ENCODE assay signal across 1 cellular context in the genomic region with DNA sequence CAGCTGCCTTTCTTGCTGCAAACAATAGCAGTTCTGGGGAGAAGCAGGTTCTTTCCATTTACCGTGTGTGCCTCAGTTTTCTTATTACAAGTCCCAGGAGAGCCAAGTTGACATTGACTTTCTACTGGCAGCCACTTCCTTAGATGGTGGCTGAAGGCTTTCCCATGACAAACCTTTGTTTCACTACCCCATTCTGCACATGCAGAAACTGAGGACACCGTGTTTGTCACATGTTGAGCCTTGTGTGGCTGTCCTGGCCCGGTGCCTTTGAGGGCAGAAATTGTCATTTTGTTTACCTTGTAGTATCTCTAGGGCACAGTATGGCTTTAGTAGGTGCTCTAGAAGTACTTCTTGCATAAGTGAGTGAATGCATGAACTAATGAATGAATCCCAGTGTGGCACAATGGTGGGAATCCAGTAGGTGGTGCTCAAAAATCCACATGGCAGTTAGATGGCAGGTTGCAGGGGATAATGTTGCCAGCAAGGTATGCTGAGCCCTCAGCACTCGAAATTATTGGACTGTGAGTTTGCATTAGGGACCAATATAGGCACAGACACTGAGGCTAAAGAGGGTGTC.
TF ChIP-seq lines count a peak whose summit lies in the region.

No MANE protein-coding gene starts in this region.

TF ChIP-seq in GM12878, 131 proteins besides CTCF, POLR2A, EP300 and RAD21 (continued from another document and continues in another):
- TF ChIP-seq MEF2A (IDR thresholded peaks at IDR 0.05; ENCODE audit: insufficient read depth, low read depth, low read length) = no peak
- TF ChIP-seq, protein P1, sequence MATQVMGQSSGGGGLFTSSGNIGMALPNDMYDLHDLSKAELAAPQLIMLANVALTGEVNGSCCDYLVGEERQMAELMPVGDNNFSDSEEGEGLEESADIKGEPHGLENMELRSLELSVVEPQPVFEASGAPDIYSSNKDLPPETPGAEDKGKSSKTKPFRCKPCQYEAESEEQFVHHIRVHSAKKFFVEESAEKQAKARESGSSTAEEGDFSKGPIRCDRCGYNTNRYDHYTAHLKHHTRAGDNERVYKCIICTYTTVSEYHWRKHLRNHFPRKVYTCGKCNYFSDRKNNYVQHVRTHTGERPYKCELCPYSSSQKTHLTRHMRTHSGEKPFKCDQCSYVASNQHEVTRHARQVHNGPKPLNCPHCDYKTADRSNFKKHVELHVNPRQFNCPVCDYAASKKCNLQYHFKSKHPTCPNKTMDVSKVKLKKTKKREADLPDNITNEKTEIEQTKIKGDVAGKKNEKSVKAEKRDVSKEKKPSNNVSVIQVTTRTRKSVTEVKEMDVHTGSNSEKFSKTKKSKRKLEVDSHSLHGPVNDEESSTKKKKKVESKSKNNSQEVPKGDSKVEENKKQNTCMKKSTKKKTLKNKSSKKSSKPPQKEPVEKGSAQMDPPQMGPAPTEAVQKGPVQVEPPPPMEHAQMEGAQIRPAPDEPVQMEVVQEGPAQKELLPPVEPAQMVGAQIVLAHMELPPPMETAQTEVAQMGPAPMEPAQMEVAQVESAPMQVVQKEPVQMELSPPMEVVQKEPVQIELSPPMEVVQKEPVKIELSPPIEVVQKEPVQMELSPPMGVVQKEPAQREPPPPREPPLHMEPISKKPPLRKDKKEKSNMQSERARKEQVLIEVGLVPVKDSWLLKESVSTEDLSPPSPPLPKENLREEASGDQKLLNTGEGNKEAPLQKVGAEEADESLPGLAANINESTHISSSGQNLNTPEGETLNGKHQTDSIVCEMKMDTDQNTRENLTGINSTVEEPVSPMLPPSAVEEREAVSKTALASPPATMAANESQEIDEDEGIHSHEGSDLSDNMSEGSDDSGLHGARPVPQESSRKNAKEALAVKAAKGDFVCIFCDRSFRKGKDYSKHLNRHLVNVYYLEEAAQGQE (IDR thresholded peaks at IDR 0.05; ENCODE audit: low read depth, low read length) = no peak
- TF ChIP-seq, protein P2, sequence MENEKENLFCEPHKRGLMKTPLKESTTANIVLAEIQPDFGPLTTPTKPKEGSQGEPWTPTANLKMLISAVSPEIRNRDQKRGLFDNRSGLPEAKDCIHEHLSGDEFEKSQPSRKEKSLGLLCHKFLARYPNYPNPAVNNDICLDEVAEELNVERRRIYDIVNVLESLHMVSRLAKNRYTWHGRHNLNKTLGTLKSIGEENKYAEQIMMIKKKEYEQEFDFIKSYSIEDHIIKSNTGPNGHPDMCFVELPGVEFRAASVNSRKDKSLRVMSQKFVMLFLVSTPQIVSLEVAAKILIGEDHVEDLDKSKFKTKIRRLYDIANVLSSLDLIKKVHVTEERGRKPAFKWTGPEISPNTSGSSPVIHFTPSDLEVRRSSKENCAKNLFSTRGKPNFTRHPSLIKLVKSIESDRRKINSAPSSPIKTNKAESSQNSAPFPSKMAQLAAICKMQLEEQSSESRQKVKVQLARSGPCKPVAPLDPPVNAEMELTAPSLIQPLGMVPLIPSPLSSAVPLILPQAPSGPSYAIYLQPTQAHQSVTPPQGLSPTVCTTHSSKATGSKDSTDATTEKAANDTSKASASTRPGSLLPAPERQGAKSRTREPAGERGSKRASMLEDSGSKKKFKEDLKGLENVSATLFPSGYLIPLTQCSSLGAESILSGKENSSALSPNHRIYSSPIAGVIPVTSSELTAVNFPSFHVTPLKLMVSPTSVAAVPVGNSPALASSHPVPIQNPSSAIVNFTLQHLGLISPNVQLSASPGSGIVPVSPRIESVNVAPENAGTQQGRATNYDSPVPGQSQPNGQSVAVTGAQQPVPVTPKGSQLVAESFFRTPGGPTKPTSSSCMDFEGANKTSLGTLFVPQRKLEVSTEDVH (IDR thresholded peaks at IDR 0.05; ENCODE audit: low read depth, partially characterized antibody) = no peak
- no peak for TF ChIP-seq SRF (IDR thresholded peaks at IDR 0.05; ENCODE audit: low read depth in 2 of 2, low read length in 2 of 2)
- TF ChIP-seq, protein P3, sequence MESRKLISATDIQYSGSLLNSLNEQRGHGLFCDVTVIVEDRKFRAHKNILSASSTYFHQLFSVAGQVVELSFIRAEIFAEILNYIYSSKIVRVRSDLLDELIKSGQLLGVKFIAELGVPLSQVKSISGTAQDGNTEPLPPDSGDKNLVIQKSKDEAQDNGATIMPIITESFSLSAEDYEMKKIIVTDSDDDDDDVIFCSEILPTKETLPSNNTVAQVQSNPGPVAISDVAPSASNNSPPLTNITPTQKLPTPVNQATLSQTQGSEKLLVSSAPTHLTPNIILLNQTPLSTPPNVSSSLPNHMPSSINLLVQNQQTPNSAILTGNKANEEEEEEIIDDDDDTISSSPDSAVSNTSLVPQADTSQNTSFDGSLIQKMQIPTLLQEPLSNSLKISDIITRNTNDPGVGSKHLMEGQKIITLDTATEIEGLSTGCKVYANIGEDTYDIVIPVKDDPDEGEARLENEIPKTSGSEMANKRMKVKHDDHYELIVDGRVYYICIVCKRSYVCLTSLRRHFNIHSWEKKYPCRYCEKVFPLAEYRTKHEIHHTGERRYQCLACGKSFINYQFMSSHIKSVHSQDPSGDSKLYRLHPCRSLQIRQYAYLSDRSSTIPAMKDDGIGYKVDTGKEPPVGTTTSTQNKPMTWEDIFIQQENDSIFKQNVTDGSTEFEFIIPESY (IDR thresholded peaks at IDR 0.05) = no peak
- TF ChIP-seq CHD4 (IDR thresholded peaks at IDR 0.05) = no peak
- peak; percentile 57 for TF ChIP-seq MEF2B (IDR thresholded peaks at IDR 0.05; ENCODE audit: partially characterized antibody, poor library complexity, severe bottlenecking)
- no peak for TF ChIP-seq SUPT20H (IDR thresholded peaks at IDR 0.05; ENCODE audit: borderline replicate concordance, control insufficient read depth, low read depth, low read length)
- TF ChIP-seq TCF12 (IDR thresholded peaks at IDR 0.05; ENCODE audit: low read depth, low read length) = no peak
- TF ChIP-seq ATF7 (IDR thresholded peaks at IDR 0.05; ENCODE audit: low read depth) = peak; percentile 67; the same call in 1 of the 2 replicates
- no peak for TF ChIP-seq TAF1 (IDR thresholded peaks at IDR 0.05; ENCODE audit: borderline replicate concordance, low read depth, low read length)
- TF ChIP-seq FOS (IDR thresholded peaks at IDR 0.05; ENCODE audit: borderline replicate concordance, extremely low read depth, insufficient read length) = no peak
- TF ChIP-seq BHLHE40 (IDR thresholded peaks at IDR 0.05; ENCODE audit: borderline replicate concordance in 1 of 2, low read depth in 2 of 2, low read length in 1 of 2) = peak; percentile 40 to 89; a peak in 3 of 4 replicates
- no peak for TF ChIP-seq NRF1 (conservative IDR thresholded peaks at IDR 0.05; ENCODE audit: low read depth, low read length)
- TF ChIP-seq ZNF217 (IDR thresholded peaks at IDR 0.05) = no peak
- no peak for TF ChIP-seq BACH1 (IDR thresholded peaks at IDR 0.05; ENCODE audit: borderline replicate concordance)
- TF ChIP-seq ETV6 (conservative IDR thresholded peaks at IDR 0.05 in 1 of 2, IDR thresholded peaks at IDR 0.05 in 1 of 2; ENCODE audit: borderline replicate concordance in 1 of 2, low read depth in 1 of 2) = no peak
- no peak for TF ChIP-seq POU2F2 (IDR thresholded peaks at IDR 0.05; ENCODE audit: borderline replicate concordance, low read depth, low read length)
- TF ChIP-seq, protein P4, sequence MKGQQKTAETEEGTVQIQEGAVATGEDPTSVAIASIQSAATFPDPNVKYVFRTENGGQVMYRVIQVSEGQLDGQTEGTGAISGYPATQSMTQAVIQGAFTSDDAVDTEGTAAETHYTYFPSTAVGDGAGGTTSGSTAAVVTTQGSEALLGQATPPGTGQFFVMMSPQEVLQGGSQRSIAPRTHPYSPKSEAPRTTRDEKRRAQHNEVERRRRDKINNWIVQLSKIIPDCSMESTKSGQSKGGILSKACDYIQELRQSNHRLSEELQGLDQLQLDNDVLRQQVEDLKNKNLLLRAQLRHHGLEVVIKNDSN (IDR thresholded peaks at IDR 0.05; ENCODE audit: borderline replicate concordance, extremely low read length, insufficient read depth, low read depth, low read length) = no peak
- no peak for TF ChIP-seq EZH2 (IDR thresholded peaks at IDR 0.05; ENCODE audit: borderline replicate concordance, control insufficient read depth, low read depth, low read length)
- TF ChIP-seq, protein P5, sequence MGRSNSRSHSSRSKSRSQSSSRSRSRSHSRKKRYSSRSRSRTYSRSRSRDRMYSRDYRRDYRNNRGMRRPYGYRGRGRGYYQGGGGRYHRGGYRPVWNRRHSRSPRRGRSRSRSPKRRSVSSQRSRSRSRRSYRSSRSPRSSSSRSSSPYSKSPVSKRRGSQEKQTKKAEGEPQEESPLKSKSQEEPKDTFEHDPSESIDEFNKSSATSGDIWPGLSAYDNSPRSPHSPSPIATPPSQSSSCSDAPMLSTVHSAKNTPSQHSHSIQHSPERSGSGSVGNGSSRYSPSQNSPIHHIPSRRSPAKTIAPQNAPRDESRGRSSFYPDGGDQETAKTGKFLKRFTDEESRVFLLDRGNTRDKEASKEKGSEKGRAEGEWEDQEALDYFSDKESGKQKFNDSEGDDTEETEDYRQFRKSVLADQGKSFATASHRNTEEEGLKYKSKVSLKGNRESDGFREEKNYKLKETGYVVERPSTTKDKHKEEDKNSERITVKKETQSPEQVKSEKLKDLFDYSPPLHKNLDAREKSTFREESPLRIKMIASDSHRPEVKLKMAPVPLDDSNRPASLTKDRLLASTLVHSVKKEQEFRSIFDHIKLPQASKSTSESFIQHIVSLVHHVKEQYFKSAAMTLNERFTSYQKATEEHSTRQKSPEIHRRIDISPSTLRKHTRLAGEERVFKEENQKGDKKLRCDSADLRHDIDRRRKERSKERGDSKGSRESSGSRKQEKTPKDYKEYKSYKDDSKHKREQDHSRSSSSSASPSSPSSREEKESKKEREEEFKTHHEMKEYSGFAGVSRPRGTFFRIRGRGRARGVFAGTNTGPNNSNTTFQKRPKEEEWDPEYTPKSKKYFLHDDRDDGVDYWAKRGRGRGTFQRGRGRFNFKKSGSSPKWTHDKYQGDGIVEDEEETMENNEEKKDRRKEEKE (IDR thresholded peaks at IDR 0.05) = no peak
- no peak for TF ChIP-seq DPF2 (IDR thresholded peaks at IDR 0.05)
- TF ChIP-seq ZSCAN29 (IDR thresholded peaks at IDR 0.05) = no peak
- no peak for TF ChIP-seq JUNB (IDR thresholded peaks at IDR 0.05)
- TF ChIP-seq, protein P6, sequence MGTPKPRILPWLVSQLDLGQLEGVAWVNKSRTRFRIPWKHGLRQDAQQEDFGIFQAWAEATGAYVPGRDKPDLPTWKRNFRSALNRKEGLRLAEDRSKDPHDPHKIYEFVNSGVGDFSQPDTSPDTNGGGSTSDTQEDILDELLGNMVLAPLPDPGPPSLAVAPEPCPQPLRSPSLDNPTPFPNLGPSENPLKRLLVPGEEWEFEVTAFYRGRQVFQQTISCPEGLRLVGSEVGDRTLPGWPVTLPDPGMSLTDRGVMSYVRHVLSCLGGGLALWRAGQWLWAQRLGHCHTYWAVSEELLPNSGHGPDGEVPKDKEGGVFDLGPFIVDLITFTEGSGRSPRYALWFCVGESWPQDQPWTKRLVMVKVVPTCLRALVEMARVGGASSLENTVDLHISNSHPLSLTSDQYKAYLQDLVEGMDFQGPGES (IDR thresholded peaks at IDR 0.05) = no peak
- TF ChIP-seq MYC (IDR thresholded peaks at IDR 0.05; ENCODE audit: insufficient read depth, insufficient read length, insufficient replicate concordance, low read length, severe bottlenecking) = no peak
- TF ChIP-seq, protein P7, sequence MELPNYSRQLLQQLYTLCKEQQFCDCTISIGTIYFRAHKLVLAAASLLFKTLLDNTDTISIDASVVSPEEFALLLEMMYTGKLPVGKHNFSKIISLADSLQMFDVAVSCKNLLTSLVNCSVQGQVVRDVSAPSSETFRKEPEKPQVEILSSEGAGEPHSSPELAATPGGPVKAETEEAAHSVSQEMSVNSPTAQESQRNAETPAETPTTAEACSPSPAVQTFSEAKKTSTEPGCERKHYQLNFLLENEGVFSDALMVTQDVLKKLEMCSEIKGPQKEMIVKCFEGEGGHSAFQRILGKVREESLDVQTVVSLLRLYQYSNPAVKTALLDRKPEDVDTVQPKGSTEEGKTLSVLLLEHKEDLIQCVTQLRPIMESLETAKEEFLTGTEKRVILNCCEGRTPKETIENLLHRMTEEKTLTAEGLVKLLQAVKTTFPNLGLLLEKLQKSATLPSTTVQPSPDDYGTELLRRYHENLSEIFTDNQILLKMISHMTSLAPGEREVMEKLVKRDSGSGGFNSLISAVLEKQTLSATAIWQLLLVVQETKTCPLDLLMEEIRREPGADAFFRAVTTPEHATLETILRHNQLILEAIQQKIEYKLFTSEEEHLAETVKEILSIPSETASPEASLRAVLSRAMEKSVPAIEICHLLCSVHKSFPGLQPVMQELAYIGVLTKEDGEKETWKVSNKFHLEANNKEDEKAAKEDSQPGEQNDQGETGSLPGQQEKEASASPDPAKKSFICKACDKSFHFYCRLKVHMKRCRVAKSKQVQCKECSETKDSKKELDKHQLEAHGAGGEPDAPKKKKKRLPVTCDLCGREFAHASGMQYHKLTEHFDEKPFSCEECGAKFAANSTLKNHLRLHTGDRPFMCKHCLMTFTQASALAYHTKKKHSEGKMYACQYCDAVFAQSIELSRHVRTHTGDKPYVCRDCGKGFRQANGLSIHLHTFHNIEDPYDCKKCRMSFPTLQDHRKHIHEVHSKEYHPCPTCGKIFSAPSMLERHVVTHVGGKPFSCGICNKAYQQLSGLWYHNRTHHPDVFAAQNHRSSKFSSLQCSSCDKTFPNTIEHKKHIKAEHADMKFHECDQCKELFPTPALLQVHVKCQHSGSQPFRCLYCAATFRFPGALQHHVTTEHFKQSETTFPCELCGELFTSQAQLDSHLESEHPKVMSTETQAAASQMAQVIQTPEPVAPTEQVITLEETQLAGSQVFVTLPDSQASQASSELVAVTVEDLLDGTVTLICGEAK (IDR thresholded peaks at IDR 0.05; ENCODE audit: borderline replicate concordance) = no peak
- no peak for TF ChIP-seq NR2C2 (IDR thresholded peaks at IDR 0.05; ENCODE audit: borderline replicate concordance, control insufficient read depth, insufficient read length, low read depth)
- no peak for TF ChIP-seq ZNF207 (IDR thresholded peaks at IDR 0.05; ENCODE audit: borderline replicate concordance)
- TF ChIP-seq, protein P8, sequence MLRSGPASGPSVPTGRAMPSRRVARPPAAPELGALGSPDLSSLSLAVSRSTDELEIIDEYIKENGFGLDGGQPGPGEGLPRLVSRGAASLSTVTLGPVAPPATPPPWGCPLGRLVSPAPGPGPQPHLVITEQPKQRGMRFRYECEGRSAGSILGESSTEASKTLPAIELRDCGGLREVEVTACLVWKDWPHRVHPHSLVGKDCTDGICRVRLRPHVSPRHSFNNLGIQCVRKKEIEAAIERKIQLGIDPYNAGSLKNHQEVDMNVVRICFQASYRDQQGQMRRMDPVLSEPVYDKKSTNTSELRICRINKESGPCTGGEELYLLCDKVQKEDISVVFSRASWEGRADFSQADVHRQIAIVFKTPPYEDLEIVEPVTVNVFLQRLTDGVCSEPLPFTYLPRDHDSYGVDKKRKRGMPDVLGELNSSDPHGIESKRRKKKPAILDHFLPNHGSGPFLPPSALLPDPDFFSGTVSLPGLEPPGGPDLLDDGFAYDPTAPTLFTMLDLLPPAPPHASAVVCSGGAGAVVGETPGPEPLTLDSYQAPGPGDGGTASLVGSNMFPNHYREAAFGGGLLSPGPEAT (IDR thresholded peaks at IDR 0.05; ENCODE audit: low read depth) = peak; percentile 15; the same call in 1 of the 2 replicates
- no peak for TF ChIP-seq ZNF384 (IDR thresholded peaks at IDR 0.05; ENCODE audit: borderline replicate concordance, low read depth, low read length)
- no peak for TF ChIP-seq MXI1 (IDR thresholded peaks at IDR 0.05; ENCODE audit: low read depth, low read length)
- TF ChIP-seq, protein P9, sequence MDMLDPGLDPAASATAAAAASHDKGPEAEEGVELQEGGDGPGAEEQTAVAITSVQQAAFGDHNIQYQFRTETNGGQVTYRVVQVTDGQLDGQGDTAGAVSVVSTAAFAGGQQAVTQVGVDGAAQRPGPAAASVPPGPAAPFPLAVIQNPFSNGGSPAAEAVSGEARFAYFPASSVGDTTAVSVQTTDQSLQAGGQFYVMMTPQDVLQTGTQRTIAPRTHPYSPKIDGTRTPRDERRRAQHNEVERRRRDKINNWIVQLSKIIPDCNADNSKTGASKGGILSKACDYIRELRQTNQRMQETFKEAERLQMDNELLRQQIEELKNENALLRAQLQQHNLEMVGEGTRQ (IDR thresholded peaks at IDR 0.05; ENCODE audit: borderline replicate concordance, low read depth, low read length) = no peak
